35 cellular contexts compared by ENCODE assay signal in genomic region chr17:36863131-36863530, GRCh38.
"Had no signal": no experiment of that assay in that cellular context is flagged by ENCODE, and none has a peak within 500 bp of the region (broad histone marks: within the 10 kb centered on the region; RNA-seq: fewer than 3 reads in every experiment).

No MANE protein-coding gene starts in this region.

- H3K27ac Mint-ChIP-seq: activated CD4-positive, alpha-beta memory T cell treated with anti-CD3 and anti-CD28 coated beads for 36 hours; activated CD4-positive, alpha-beta T cell treated with anti-CD3 and anti-CD28 coated beads for 36 hours; activated CD4-positive, alpha-beta T cell treated with anti-CD3 and anti-CD28 coated beads, Interleukin-2, amount 10 ng/mL, durations not matched to agents 24 days and 14 days; activated CD8-positive, alpha-beta memory T cell treated with anti-CD3 and anti-CD28 coated beads, Interleukin-2, amount 10 ng/mL, durations not matched to agents 7 days and 5 days; activated CD8-positive, alpha-beta T cell treated with anti-CD3 and anti-CD28 coated beads, Interleukin-2, amount 10 ng/mL, durations not matched to agents 7 days and 5 days; activated naive CD4-positive, alpha-beta T cell treated with anti-CD3 and anti-CD28 coated beads for 36 hours; activated naive CD4-positive, alpha-beta T cell treated with anti-CD3 and anti-CD28 coated beads, Interleukin-2, amount 50 U/mL, for 24 hours; activated naive CD8-positive, alpha-beta T cell treated with anti-CD3 and anti-CD28 coated beads for 36 hours; activated naive CD8-positive, alpha-beta T cell treated with anti-CD3 and anti-CD28 coated beads, Interleukin-2, amount 50 U/mL, for 24 hours; activated T-helper 1 cell treated with anti-CD3 and anti-CD28 coated beads, Interleukin-12 subunit alpha, Interleukin-12 subunit beta, Interleukin-2, Interleukin-4 antibody, amounts not matched to agents 30 ng/mL and 10 ng/mL and 1 ng/mL, durations not matched to agents 14 hours and 24 hours and 36 hours; activated T-helper 2 cell treated with anti-CD3 and anti-CD28 coated beads, Interferon-gamma antibody, Interleukin-2, Interleukin-4, amounts not matched to agents 10 μg/mL and 5 μg/mL and 100 μg/mL, durations not matched to agents 14 hours and 24 hours and 36 hours; dendritic cell treated with granulocyte-macrophage colony-stimulating factor and Interleukin-4, amounts not matched to agents 40 ng/mL and 50 ng/mL, for 4 days had no signal

- H3K9me3 ChIP-seq: adrenal gland, ascending aorta, breast epithelium, esophagus muscularis mucosa, gastrocnemius medialis, heart left ventricle had no signal

- H3K4me1 Mint-ChIP-seq: activated CD4-positive, alpha-beta T cell treated with anti-CD3 and anti-CD28 coated beads for 36 hours; activated CD4-positive, alpha-beta T cell treated with anti-CD3 and anti-CD28 coated beads, Interleukin-2, amount 10 ng/mL, durations not matched to agents 24 days and 14 days; activated CD8-positive, alpha-beta memory T cell treated with anti-CD3 and anti-CD28 coated beads, Interleukin-2, amount 10 ng/mL, durations not matched to agents 7 days and 5 days; activated naive CD4-positive, alpha-beta T cell treated with anti-CD3 and anti-CD28 coated beads, Interleukin-2, amount 50 U/mL, for 24 hours; activated naive CD8-positive, alpha-beta T cell treated with anti-CD3 and anti-CD28 coated beads for 36 hours; activated naive CD8-positive, alpha-beta T cell treated with anti-CD3 and anti-CD28 coated beads, Interleukin-2, amount 50 U/mL, for 24 hours had no signal

- H3K4me1 ChIP-seq: adrenal gland, ascending aorta, breast epithelium, esophagus muscularis mucosa, gastrocnemius medialis, heart left ventricle had no signal

- DNase-seq: activated CD4-positive, alpha-beta memory T cell treated with anti-CD3 and anti-CD28 coated beads for 36 hours; activated CD4-positive, alpha-beta T cell treated with anti-CD3 and anti-CD28 coated beads for 36 hours; activated CD4-positive, alpha-beta T cell treated with anti-CD3 and anti-CD28 coated beads, Interleukin-2, amount 10 ng/mL, durations not matched to agents 24 days and 14 days; activated CD4-positive, CD25-positive, alpha-beta regulatory T cell; activated CD4-positive, CD25-positive, alpha-beta regulatory T cell treated with anti-CD3 and anti-CD28 coated beads, Interleukin-2, amount 50 U/mL, for 72 hours; activated CD8-positive, alpha-beta memory T cell treated with anti-CD3 and anti-CD28 coated beads, Interleukin-2, amount 10 ng/mL, durations not matched to agents 7 days and 5 days; activated CD8-positive, alpha-beta memory T cell treated with anti-CD3 and anti-CD28 coated beads, Interleukin-2, amount 50 U/mL, for 4 hours; activated CD8-positive, alpha-beta T cell treated with anti-CD3 and anti-CD28 coated beads, Interleukin-2, amount 10 ng/mL, durations not matched to agents 7 days and 5 days; activated effector memory CD4-positive, alpha-beta T cell treated with anti-CD3 and anti-CD28 coated beads, Interleukin-2, amount 50 U/mL, for 16 hours; activated naive CD4-positive, alpha-beta T cell treated with anti-CD3 and anti-CD28 coated beads for 36 hours; activated naive CD8-positive, alpha-beta T cell treated with anti-CD3 and anti-CD28 coated beads for 36 hours; activated naive CD8-positive, alpha-beta T cell treated with anti-CD3 and anti-CD28 coated beads, Interleukin-2, amount 50 U/mL, for 24 hours; activated T-cell treated with anti-CD3 and anti-CD28 coated beads, Interleukin-2, amount 50 U/mL, for 1 hour; activated T-cell treated with anti-CD3 and anti-CD28 coated beads, Interleukin-2, amount 50 U/mL, for 48 hours; adrenal gland; amygdala; central memory CD4-positive, alpha-beta T cell; cerebellar nuclear complex; dorsolateral prefrontal cortex; effector memory CD4-positive, alpha-beta T cell; foreskin keratinocyte; gastrocnemius medialis; glutamatergic neuron; heart left ventricle; T-helper 2 cell had no signal

- H3K36me3 ChIP-seq: adrenal gland, ascending aorta, breast epithelium, cardiac muscle cell, esophagus muscularis mucosa, gastrocnemius medialis, heart left ventricle had no signal

- H3K36me3 Mint-ChIP-seq: activated CD4-positive, alpha-beta memory T cell treated with anti-CD3 and anti-CD28 coated beads for 36 hours; activated CD8-positive, alpha-beta memory T cell treated with anti-CD3 and anti-CD28 coated beads, Interleukin-2, amount 10 ng/mL, durations not matched to agents 7 days and 5 days; activated naive CD4-positive, alpha-beta T cell treated with anti-CD3 and anti-CD28 coated beads, Interleukin-2, amount 50 U/mL, for 24 hours; activated naive CD8-positive, alpha-beta T cell treated with anti-CD3 and anti-CD28 coated beads for 36 hours; brain had no signal

- H3K27ac ChIP-seq: adrenal gland, ascending aorta, breast epithelium, cardiac muscle cell, coronary artery, dorsolateral prefrontal cortex, esophagus muscularis mucosa, foreskin keratinocyte, gastrocnemius medialis, heart left ventricle had no signal

- H3K4me3 Mint-ChIP-seq: activated CD4-positive, alpha-beta memory T cell treated with anti-CD3 and anti-CD28 coated beads for 36 hours; activated CD4-positive, alpha-beta T cell treated with anti-CD3 and anti-CD28 coated beads for 36 hours; activated CD4-positive, alpha-beta T cell treated with anti-CD3 and anti-CD28 coated beads, Interleukin-2, amount 10 ng/mL, durations not matched to agents 24 days and 14 days; activated CD8-positive, alpha-beta memory T cell treated with anti-CD3 and anti-CD28 coated beads, Interleukin-2, amount 10 ng/mL, durations not matched to agents 7 days and 5 days; activated CD8-positive, alpha-beta T cell treated with anti-CD3 and anti-CD28 coated beads, Interleukin-2, amount 10 ng/mL, durations not matched to agents 7 days and 5 days; activated naive CD4-positive, alpha-beta T cell treated with anti-CD3 and anti-CD28 coated beads for 36 hours; activated naive CD4-positive, alpha-beta T cell treated with anti-CD3 and anti-CD28 coated beads, Interleukin-2, amount 50 U/mL, for 24 hours; activated naive CD8-positive, alpha-beta T cell treated with anti-CD3 and anti-CD28 coated beads for 36 hours; activated naive CD8-positive, alpha-beta T cell treated with anti-CD3 and anti-CD28 coated beads, Interleukin-2, amount 50 U/mL, for 24 hours; activated T-helper 1 cell treated with anti-CD3 and anti-CD28 coated beads, Interleukin-12 subunit alpha, Interleukin-12 subunit beta, Interleukin-2, Interleukin-4 antibody, amounts not matched to agents 30 ng/mL and 10 ng/mL and 1 ng/mL, durations not matched to agents 14 hours and 24 hours and 36 hours; brain; dendritic cell treated with granulocyte-macrophage colony-stimulating factor and Interleukin-4, amounts not matched to agents 40 ng/mL and 50 ng/mL, for 4 days had no signal

- ATAC-seq: activated CD4-positive, alpha-beta T cell treated with anti-CD3 and anti-CD28 coated beads for 36 hours; activated CD8-positive, alpha-beta memory T cell treated with anti-CD3 and anti-CD28 coated beads, Interleukin-2, amount 10 ng/mL, durations not matched to agents 7 days and 5 days; activated CD8-positive, alpha-beta T cell treated with anti-CD3 and anti-CD28 coated beads, Interleukin-2, amount 10 ng/mL, durations not matched to agents 7 days and 5 days; activated naive CD8-positive, alpha-beta T cell treated with anti-CD3 and anti-CD28 coated beads, Interleukin-2, amount 50 U/mL, for 24 hours; foreskin keratinocyte; gastrocnemius medialis; heart left ventricle had no signal

- H3K4me3 ChIP-seq: adrenal gland, ascending aorta, breast epithelium, cardiac muscle cell, coronary artery, dorsolateral prefrontal cortex, esophagus muscularis mucosa, gastrocnemius medialis, heart left ventricle had no signal

- H3K27me3 Mint-ChIP-seq: activated CD4-positive, alpha-beta T cell treated with anti-CD3 and anti-CD28 coated beads, Interleukin-2, amount 10 ng/mL, durations not matched to agents 24 days and 14 days had no signal

- H3K9me3 Mint-ChIP-seq: activated CD4-positive, alpha-beta memory T cell treated with anti-CD3 and anti-CD28 coated beads for 36 hours; activated CD4-positive, alpha-beta T cell treated with anti-CD3 and anti-CD28 coated beads, Interleukin-2, amount 10 ng/mL, durations not matched to agents 24 days and 14 days; activated naive CD4-positive, alpha-beta T cell treated with anti-CD3 and anti-CD28 coated beads for 36 hours; activated naive CD4-positive, alpha-beta T cell treated with anti-CD3 and anti-CD28 coated beads, Interleukin-2, amount 50 U/mL, for 24 hours; activated naive CD8-positive, alpha-beta T cell treated with anti-CD3 and anti-CD28 coated beads for 36 hours; activated naive CD8-positive, alpha-beta T cell treated with anti-CD3 and anti-CD28 coated beads, Interleukin-2, amount 50 U/mL, for 24 hours; activated T-helper 1 cell treated with anti-CD3 and anti-CD28 coated beads, Interleukin-12 subunit alpha, Interleukin-12 subunit beta, Interleukin-2, Interleukin-4 antibody, amounts not matched to agents 30 ng/mL and 10 ng/mL and 1 ng/mL, durations not matched to agents 14 hours and 24 hours and 36 hours; activated T-helper 2 cell treated with anti-CD3 and anti-CD28 coated beads, Interferon-gamma antibody, Interleukin-2, Interleukin-4, amounts not matched to agents 10 μg/mL and 5 μg/mL and 100 μg/mL, durations not matched to agents 14 hours and 24 hours and 36 hours; dendritic cell treated with granulocyte-macrophage colony-stimulating factor and Interleukin-4, amounts not matched to agents 40 ng/mL and 50 ng/mL, for 4 days had no signal

- H3K27me3 ChIP-seq: adrenal gland, ascending aorta, foreskin keratinocyte had no signal
